In the genomic region with DNA sequence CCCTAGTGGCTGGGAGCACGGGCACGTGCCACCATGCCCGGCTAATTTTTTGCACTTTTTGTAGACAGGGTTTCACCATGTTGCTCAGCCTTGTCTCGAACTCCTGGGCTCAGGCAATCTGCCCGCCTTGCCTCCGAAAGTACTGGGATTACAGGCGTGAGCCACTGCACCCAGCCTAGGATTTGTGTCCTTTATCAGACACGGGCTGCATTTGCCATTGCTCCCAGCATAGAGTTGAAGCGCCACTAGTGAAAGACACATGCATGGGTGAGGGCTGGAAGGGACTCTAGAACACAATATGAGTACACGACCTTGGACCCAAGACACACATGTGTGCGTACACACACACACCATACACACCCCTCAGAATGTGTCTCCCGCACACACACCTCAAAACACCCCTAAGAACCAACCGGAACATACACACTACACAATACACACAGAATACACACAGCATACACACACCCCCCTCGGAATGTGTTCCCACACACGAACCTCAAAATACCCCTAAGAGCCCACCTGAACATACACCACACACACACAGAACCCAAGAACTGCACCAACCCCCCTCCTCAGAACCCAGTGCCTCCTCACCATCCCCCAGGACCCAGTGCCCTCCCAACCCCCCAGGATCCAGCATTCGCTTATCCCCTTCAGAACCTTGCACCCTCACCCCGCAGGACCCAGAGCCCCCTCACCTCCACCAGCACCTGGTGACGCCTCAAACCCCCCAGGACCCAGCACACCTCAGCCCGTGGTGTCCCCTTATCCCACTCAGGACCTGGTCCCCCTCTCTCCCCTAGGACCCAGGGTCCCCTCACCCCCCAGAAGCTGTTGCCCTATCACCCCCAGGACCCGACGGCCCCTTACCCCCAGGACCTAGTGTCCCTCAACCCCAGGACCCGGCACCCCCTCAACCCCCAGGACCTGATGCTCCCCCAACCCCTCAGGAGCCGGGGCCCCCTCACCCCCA, we compare ENCODE assay signal across 9 cellular contexts. TPM values are rescaled to one million over a fixed set of nuclear protein-coding genes. Genes with fewer than 3 reads are reported as not detected.
A peak's percentile ranks its signal among the peaks of the same experiment; 100 is the strongest.
DNase-seq lines count a peak whose midpoint lies in the region; ATAC-seq, FAIRE-seq and TF ChIP-seq lines count a peak whose summit lies in the region.
"Had no signal": no experiment of that assay in that cellular context is flagged by ENCODE, and none has a peak within 500 bp of the region (broad histone marks: within the 10 kb centered on the region; RNA-seq: fewer than 3 reads in every experiment).

No MANE protein-coding gene starts in this region.

- TF ChIP-seq CTCF in heart right ventricle (IDR thresholded peaks at IDR 0.05) (no peak), bronchial epithelial cell (IDR thresholded peaks at IDR 0.05; ENCODE audit: insufficient read depth, low read length, severe bottlenecking) (no peak)

- intact Hi-C loops in heart right ventricle (cut with DNase I): loop anchor here in 5 of 10 donors (5.0 to 10.0 kb wide), 5 partner anchors 180 to 290 kb away; a partner anchor contains a TSS
- intact Hi-C loops in Right ventricle myocardium superior (cut with DNase I): no loop called here

- H3K36me3 ChIP-seq in heart right ventricle (peaks cover 0 to 17% (median 0%) of the 10 kb centered on the region in 9 donors), bronchial epithelial cell (ENCODE audit: control insufficient read depth, insufficient read depth, low read length) (peaks cover 4% of the 10 kb centered on the region)

- no peaks in the 10 kb centered on the region for H3K9me3 ChIP-seq in heart right ventricle
- no peaks in the 10 kb centered on the region for H3K9me3 ChIP-seq in mononuclear cell (ENCODE audit: low read depth, low read length)

- H3K4me1 ChIP-seq in heart right ventricle: peaks cover 2 to 44% (median 22%) of the 10 kb centered on the region in 9 donors
- peaks cover 17% of the 10 kb centered on the region for H3K4me1 ChIP-seq in mononuclear cell (ENCODE audit: insufficient read depth, low read length)

- peak overlapping the region; percentile 72 to 99 (median 88) for H3K4me3 ChIP-seq in heart right ventricle
- peak overlapping the region; percentile 86 for H3K4me3 ChIP-seq in bronchial epithelial cell (ENCODE audit: low read depth, low read length)
- H3K4me3 ChIP-seq in mononuclear cell (ENCODE audit: low read length): peak overlapping the region; percentile 81

- DNase-seq in heart right ventricle (no peak), Right ventricle myocardium superior (no peak), bronchial epithelial cell (ENCODE audit: low read depth) (no peak), CD1c-positive myeloid dendritic cell (ENCODE audit: extremely low spot score) (no peak), SW480 (ENCODE audit: low spot score) (no peak), dedifferentiated amniotic fluid mesenchymal stem cell (ENCODE audit: extremely low spot score) (no peak)

- peak overlapping the region in 9 of 10 donors; percentile 76 to 98 (median 91) for H3K27ac ChIP-seq in heart right ventricle

- ATAC-seq in heart right ventricle: peak in 3 of 8 donors; percentile 1 to 16 (median 2)
- ATAC-seq in Right ventricle myocardium superior (ENCODE audit: poor library complexity): no peak
- no peak for ATAC-seq in HG03342 (IDR thresholded peaks at IDR 0.05; ENCODE audit: unreplicated experiment)

- no peaks in the 10 kb centered on the region for H3K27me3 ChIP-seq in heart right ventricle
- no peaks in the 10 kb centered on the region for H3K27me3 ChIP-seq in bronchial epithelial cell (ENCODE audit: control insufficient read depth, insufficient read depth, low read length)
- H3K27me3 ChIP-seq in mononuclear cell (ENCODE audit: insufficient read depth, low read length): no peaks in the 10 kb centered on the region

- FAIRE-seq in bronchial epithelial cell (lab: Jason Lieb, UNC): no peak
- FAIRE-seq: G401.6 had no signal

- WGBS in heart right ventricle, 2 donors: 61% methylated on average over 23 of the region's 23 CpGs

RNA-seq across cellular contexts. Expression of a gene that starts 1.0 kb away (rescaled TPM):
- total RNA-seq in heart right ventricle (10 to 100 TPM; 12.6 to 33.7 (median 14.5) TPM), Right ventricle myocardium superior (25.9 TPM), bronchial epithelial cell (43.4 and 64.5 TPM in 2 replicates), mononuclear cell (53.8 TPM)
- polyA plus RNA-seq in heart right ventricle: 10 to 100 TPM; 25.8 to 33.6 TPM

RNA-seq across cellular contexts. Expression of a gene that starts 37.8 kb away (rescaled TPM):
- total RNA-seq in heart right ventricle: 10 to 100 TPM; 10.4 to 36.9 (median 16.4) TPM
- polyA plus RNA-seq in heart right ventricle: 10 to 100 TPM; 12.3 to 47.7 TPM
- 24.9 TPM for total RNA-seq in Right ventricle myocardium superior
- 31.1 and 86.3 TPM in 2 replicates for total RNA-seq in bronchial epithelial cell
- 134 TPM for total RNA-seq in mononuclear cell
